27 cellular contexts compared by ENCODE assay signal in genomic region chr7:158399762-158400161, GRCh38.
"Had no signal": no experiment of that assay in that cellular context is flagged by ENCODE, and none has a peak within 500 bp of the region (broad histone marks: within the 10 kb centered on the region; RNA-seq: fewer than 3 reads in every experiment).

No MANE protein-coding gene starts in this region.

- H3K36me3 ChIP-seq: heart left ventricle, left ventricle myocardium inferior, neutrophil, right atrium auricular region, right lobe of liver, stomach, thyroid gland, uterus had no signal

- H3K27ac Mint-ChIP-seq: immature natural killer cell; naive thymus-derived CD8-positive, alpha-beta T cell; nephron; progenitor cell of endocrine pancreas; stimulated activated naive B cell treated with anti-CD40 and anti-IgM and Interleukin-4, amounts not matched to agents 10 μg/mL and 1 μg/mL and 100 μg/mL, for 72 hours had no signal

- H3K27me3 Mint-ChIP-seq: stimulated activated naive B cell treated with anti-CD40 and anti-IgM and Interleukin-4, amounts not matched to agents 10 μg/mL and 1 μg/mL and 100 μg/mL, for 72 hours had no signal

- H3K36me3 Mint-ChIP-seq: immature natural killer cell had no signal

- ATAC-seq: heart left ventricle; naive thymus-derived CD8-positive, alpha-beta T cell; right lobe of liver; stimulated activated naive B cell treated with anti-CD40 and anti-IgM and Interleukin-4, amounts not matched to agents 10 μg/mL and 1 μg/mL and 100 μg/mL, for 72 hours; stimulated activated naive CD8-positive, alpha-beta T cell treated with anti-CD3 and anti-CD28 coated beads, Interleukin-15, Interleukin-2, amounts not matched to agents 100 U/mL and 50 U/mL, for 24 hours had no signal

- H3K4me1 ChIP-seq: heart left ventricle, left ventricle myocardium inferior, parathyroid adenoma, right atrium auricular region, right lobe of liver, testis, thyroid gland, uterus had no signal

- H3K4me3 Mint-ChIP-seq: immature natural killer cell; naive thymus-derived CD8-positive, alpha-beta T cell; nephron; neural crest cell; stimulated activated naive B cell treated with anti-CD40 and anti-IgM and Interleukin-4, amounts not matched to agents 10 μg/mL and 1 μg/mL and 100 μg/mL, for 72 hours had no signal

- H3K4me1 Mint-ChIP-seq: immature natural killer cell; stimulated activated naive B cell treated with anti-CD40 and anti-IgM and Interleukin-4, amounts not matched to agents 10 μg/mL and 1 μg/mL and 100 μg/mL, for 72 hours had no signal

- H3K9me3 ChIP-seq: neutrophil, right lobe of liver, testis, thyroid gland, uterus had no signal

- H3K27me3 ChIP-seq: neutrophil, right atrium auricular region, right lobe of liver, stomach, testis, thyroid gland, uterus had no signal

- H3K4me3 ChIP-seq: heart left ventricle, left ventricle myocardium inferior, right atrium auricular region, right lobe of liver, smooth muscle cell, stomach, testis, thyroid gland, uterus had no signal

- H3K27ac ChIP-seq: heart left ventricle, left ventricle myocardium inferior, neutrophil, parathyroid adenoma, right atrium auricular region, right lobe of liver, stomach, testis, thyroid gland, uterus had no signal

- DNase-seq: heart left ventricle; hypothalamus; immature natural killer cell; kidney; left ventricle myocardium inferior; mesenchymal stem cell; naive thymus-derived CD8-positive, alpha-beta T cell; occipital lobe; stimulated activated CD4-positive, alpha-beta T cell treated with anti-CD3 and anti-CD28 coated beads, Interleukin-12 subunit alpha, Interleukin-12 subunit beta, amount 100 ng/mL, for 4 hours; stimulated activated CD4-positive, alpha-beta T cell treated with anti-CD3 and anti-CD28 coated beads, Interleukin-15, amount 100 ng/mL, for 24 hours; stimulated activated CD4-positive, alpha-beta T cell treated with anti-CD3 and anti-CD28 coated beads, Interleukin-2, amount 100 ng/mL, for 24 hours; stimulated activated CD4-positive, alpha-beta T cell treated with anti-CD3 and anti-CD28 coated beads, Interleukin-4, amount 100 ng/mL, for 1 hour; stimulated activated naive B cell treated with anti-CD40 and anti-IgM and Interleukin-4, amounts not matched to agents 10 μg/mL and 1 μg/mL and 100 μg/mL, for 72 hours; stimulated activated naive CD8-positive, alpha-beta T cell treated with anti-CD3 and anti-CD28 coated beads, Interleukin-15, Interleukin-2, amounts not matched to agents 100 U/mL and 50 U/mL, for 24 hours; stomach; testis; thyroid gland; trophoblast cell; uterus had no signal
